In genomic region chr1:56798053-56798471, GRCh38 we compare ENCODE assay signal across 15 cellular contexts. TPM values are rescaled to one million over a fixed set of nuclear protein-coding genes. Genes with fewer than 3 reads are reported as not detected.
DNase-seq lines count a peak whose midpoint lies in the region; ATAC-seq, FAIRE-seq and TF ChIP-seq lines count a peak whose summit lies in the region.
"Had no signal": no experiment of that assay in that cellular context is flagged by ENCODE, and none has a peak within 500 bp of the region (broad histone marks: within the 10 kb centered on the region; RNA-seq: fewer than 3 reads in every experiment).

No MANE protein-coding gene starts in this region.

- H3K36me3 ChIP-seq in H1 (ENCODE audit: control insufficient read depth in 2 of 4, insufficient read depth in 4 of 4, low read length in 3 of 4): no peaks in the 10 kb centered on the region

- WGBS in H1 (ENCODE audit: extremely low coverage in 1 of 2, insufficient coverage in 1 of 2, insufficient read length in 1 of 2, insufficient replicate concordance in 2 of 2, low coverage in 1 of 2, low lambda C conversion rate in 2 of 2, missing lambda C conversion rate in 1 of 2), 2 experiments: 61% methylated on average over 3 of the region's 3 CpGs; no CpG with 5 or more reads in 1 of the 2 experiments

- no peak overlapping the region for H2AFZ ChIP-seq in H1 (ENCODE audit: low read length)

- TF ChIP-seq POLR2A in H1 (IDR thresholded peaks at IDR 0.05; ENCODE audit: control extremely low read depth in 1 of 2, low read depth in 2 of 2, low read length in 2 of 2): no peak

- no peak for DNase-seq in Right ventricle myocardium inferior (ENCODE audit: missing footprints)
- DNase-seq in cardiac septum (ENCODE audit: low spot score): no peak
- no peak for DNase-seq in H1 (ENCODE audit: low read depth in 1 of 2, low spot score in 2 of 2)
- peak; percentile 66 for DNase-seq in kidney tubule cell (ENCODE audit: low spot score)
- DNase-seq in NCI-H446 (lab: John Stamatoyannopoulos, UW): no peak
- no peak for DNase-seq in GF-D8 (lab: John Stamatoyannopoulos, UW)
- DNase-seq: activated CD4-positive, alpha-beta T cell treated with anti-CD3 and anti-CD28 coated beads, Interleukin-2, amount 50 U/mL, for 48 hours; activated naive CD4-positive, alpha-beta T cell treated with Interleukin-2 at 50 U/mL for 16 hours; stimulated activated CD4-positive, alpha-beta T cell treated with anti-CD3 and anti-CD28 coated beads, Interleukin-2, amount 100 ng/mL, for 48 hours; stimulated activated naive CD8-positive, alpha-beta T cell treated with anti-CD3 and anti-CD28 coated beads, Interleukin-15, amount 100 ng/mL, for 72 hours had no signal

- H2BK15ac ChIP-seq in H1 (ENCODE audit: low read length): no peak overlapping the region

- no peak overlapping the region for H4K5ac ChIP-seq in H1 (ENCODE audit: insufficient read length, low read depth, low read length)

- H3K18ac ChIP-seq in H1 (ENCODE audit: extremely low read depth, low read length): no peak overlapping the region

- no peak overlapping the region for H2BK12ac ChIP-seq in H1 (ENCODE audit: low read depth, low read length)

- CTCF ChIA-PET in H1 (lab: Charles Lee; ENCODE audit: partially characterized antibody): interaction anchor here (0.7 to 3.0 kb wide), 6 partner anchors 10 to 39 kb away, joined by 3 to 11 read pairs (median 6); partner anchors contain the start of gene FYB2

- H4K8ac ChIP-seq in H1 (ENCODE audit: extremely low read depth, insufficient read depth, low read length): no peak overlapping the region

- H2BK20ac ChIP-seq in H1 (ENCODE audit: low read length): no peak overlapping the region

- TF ChIP-seq CTCF in H1 (IDR thresholded peaks at IDR 0.05; ENCODE audit: control extremely low read depth in 1 of 3, insufficient read depth in 1 of 3, low read depth in 1 of 3, low read length in 3 of 3): no peak

- H3K56ac ChIP-seq in H1 (replicated peaks; ENCODE audit: insufficient read length, low read depth, low read length): no peak overlapping the region

- H3K4ac ChIP-seq in H1 (replicated peaks; ENCODE audit: insufficient read length, low read depth, low read length): no peak overlapping the region

- no peak overlapping the region for H3K27ac ChIP-seq in H1 (ENCODE audit: low read depth, low read length)

- H3K9ac ChIP-seq in H1 (replicated peaks in 1 of 4; ENCODE audit: extremely low read depth in 1 of 4, low read depth in 3 of 4, low read length in 3 of 4): no peak overlapping the region

- ATAC-seq in Right ventricle myocardium inferior (peak; percentile 81), HG02588 (IDR thresholded peaks at IDR 0.05; ENCODE audit: unreplicated experiment) (no peak), GM21576 (IDR thresholded peaks at IDR 0.05; ENCODE audit: unreplicated experiment) (no peak)
- ATAC-seq: stimulated activated naive CD8-positive, alpha-beta T cell treated with anti-CD3 and anti-CD28 coated beads, Interleukin-15, amount 100 ng/mL, for 72 hours had no signal

- no peak overlapping the region for H2AK5ac ChIP-seq in H1 (ENCODE audit: low read depth, low read length)

- H3K9me3 ChIP-seq in H1 (ENCODE audit: insufficient read depth in 2 of 2, low read depth in 1 of 2, low read length in 1 of 2): no peaks in the 10 kb centered on the region

- no peak for FAIRE-seq in H1 (lab: Jason Lieb, UNC)
- FAIRE-seq: A204.1 had no signal

- no peak overlapping the region for H3K14ac ChIP-seq in H1 (ENCODE audit: insufficient read length)

- peaks cover 2 to 11% (median 5%) of the 10 kb centered on the region in 4 experiments; a peak in 4 of 7 replicates for H3K4me1 ChIP-seq in H1 (replicated peaks in 1 of 4; ENCODE audit: control insufficient read depth in 3 of 4, insufficient read depth in 4 of 4, low read length in 3 of 4)

- H3K79me1 ChIP-seq in H1 (ENCODE audit: low read depth, low read length): no peaks in the 10 kb centered on the region

- H4K91ac ChIP-seq in H1 (replicated peaks; ENCODE audit: insufficient read length, low read length): no peak overlapping the region

- no peaks in the 10 kb centered on the region for H4K20me1 ChIP-seq in H1 (replicated peaks in 1 of 2; ENCODE audit: control insufficient read depth in 1 of 2, insufficient read depth in 2 of 2, low read length in 2 of 2)

- no peak overlapping the region for H3K4me3 ChIP-seq in H1 (ENCODE audit: extremely low read depth in 1 of 4, insufficient read depth in 2 of 4, low read depth in 3 of 4, low read length in 4 of 4)

- H3K23ac ChIP-seq in H1 (ENCODE audit: insufficient read length): no peak overlapping the region

- TF ChIP-seq EP300 in H1 (IDR thresholded peaks at IDR 0.05; ENCODE audit: borderline replicate concordance in 1 of 2, low read depth in 2 of 2, low read length in 2 of 2): no peak

- H2BK5ac ChIP-seq in H1 (ENCODE audit: low read depth, low read length): no peak overlapping the region

- H3K27me3 ChIP-seq in H1 (replicated peaks in 1 of 4; ENCODE audit: control insufficient read depth in 3 of 4, extremely low read depth in 1 of 4, insufficient read depth in 3 of 4, low read length in 3 of 4): peaks cover 0 to 4% (median 0%) of the 10 kb centered on the region in 4 experiments; a peak in 2 of 7 replicates

- TF ChIP-seq RAD21 in H1 (IDR thresholded peaks at IDR 0.05 in 1 of 2, conservative IDR thresholded peaks at IDR 0.05 in 1 of 2; ENCODE audit: low read depth in 2 of 2, low read length in 2 of 2): no peak

- POLR2A ChIA-PET in H1 (lab: Charles Lee; ENCODE audit: partially characterized antibody): no interaction called here

- no peak overlapping the region for H2BK120ac ChIP-seq in H1 (replicated peaks; ENCODE audit: low read depth, low read length)

- intact Hi-C loops in Right ventricle myocardium inferior (cut with DNase I): no loop called here
- intact Hi-C loops in cardiac septum (cut with DNase I): loop anchor here (2.0 kb wide), 1 partner anchor 143 kb away; no protein-coding TSS in a partner anchor

- no peaks in the 10 kb centered on the region; the same call in 1 of the 2 replicates for H3K23me2 ChIP-seq in H1 (ENCODE audit: low read depth, low read length)

- H3K79me2 ChIP-seq in H1 (ENCODE audit: control insufficient read depth in 1 of 2, insufficient read depth in 2 of 2, low read length in 2 of 2): no peaks in the 10 kb centered on the region

- H3K4me2 ChIP-seq in H1 (ENCODE audit: insufficient read depth in 1 of 2, low read depth in 2 of 2, low read length in 2 of 2): 0 out of 4 replicates have a peak overlapping the region, but pooled peaks have one; percentile 6 to 11

TF ChIP-seq in H1, 55 proteins besides CTCF, POLR2A, EP300 and RAD21:
- TF ChIP-seq CTBP2 (IDR thresholded peaks at IDR 0.05; ENCODE audit: borderline replicate concordance, insufficient read depth, insufficient read length, low read length) (no peak), TEAD4 (IDR thresholded peaks at IDR 0.05; ENCODE audit: low read depth, low read length) (no peak), E2F6 (IDR thresholded peaks at IDR 0.05) (no peak), ATF2 (IDR thresholded peaks at IDR 0.05; ENCODE audit: low read length) (no peak), KDM4A (IDR thresholded peaks at IDR 0.05; ENCODE audit: low read depth, low read length, severe bottlenecking) (no peak), RBBP5 (IDR thresholded peaks at IDR 0.05; ENCODE audit: borderline replicate concordance, low read depth, low read length) (no peak), CHD1 (IDR thresholded peaks at IDR 0.05; ENCODE audit: low read depth, low read length) (no peak)

RNA-seq across cellular contexts. Expression of gene FYB2, which starts 21.1 kb away (rescaled TPM):
- total RNA-seq in Right ventricle myocardium inferior (14.0 TPM), cardiac septum (6.0 TPM)
- 0.11 and 0.21 TPM in 2 replicates for total RNA-seq in H1 (2021; fragmentation: NEBNext Ultra II Directional; extraction: Animal tissue kit (Norgen Biotek cat#: 25700))
- 0.08 and 0.17 TPM in 2 replicates for polyA plus RNA-seq in H1 (2011; rRNA removed)
- polyA plus RNA-seq in H1 (2011; cell fraction: cytosol; rRNA removed): 0.18 TPM
- 0.39 TPM for polyA plus RNA-seq in H1 (2011; cell fraction: nucleus; rRNA removed)
- 0.16 to 0.28 TPM (median 0.18 TPM) in 4 replicates for polyA plus RNA-seq in H1 (2012, experiment 1 of 2)
- polyA plus RNA-seq in H1 (2012, experiment 2 of 2): not detected
- 0.08 TPM for polyA plus RNA-seq in H1 (2013, experiment 1 of 2)
- polyA plus RNA-seq in H1 (2013, experiment 2 of 2): 0.06 TPM
- 0.29 and 0.41 TPM in 2 replicates for polyA minus RNA-seq in H1 (2011; rRNA and poly(A)+ RNA removed)
- not detected for polyA minus RNA-seq in H1 (2011; cell fraction: cytosol; rRNA and poly(A)+ RNA removed)
- 1.3 TPM for polyA minus RNA-seq in H1 (2011; cell fraction: nucleus; rRNA and poly(A)+ RNA removed)
- total RNA-seq: dermis microvascular lymphatic vessel endothelial cell; natural killer cell treated with Interleukin-12 subunit alpha and Interleukin-12 subunit beta and Interleukin-15 and Interleukin-18, amount 100 ng/mL, for 72 hours had no signal

RNA-seq across cellular contexts. Expression of gene C8A, which starts 56.5 kb away (rescaled TPM):
- total RNA-seq in Right ventricle myocardium inferior: not detected
- not detected for total RNA-seq in cardiac septum
- not detected in 2 replicates for total RNA-seq in H1 (2021; fragmentation: NEBNext Ultra II Directional; extraction: Animal tissue kit (Norgen Biotek cat#: 25700))
- polyA plus RNA-seq in H1 (2011; rRNA removed): not detected in 2 replicates
- not detected for polyA plus RNA-seq in H1 (2011; cell fraction: cytosol; rRNA removed)
- not detected for polyA plus RNA-seq in H1 (2011; cell fraction: nucleus; rRNA removed)
- polyA plus RNA-seq in H1 (2012, experiment 1 of 2): not detected in 4 replicates
- polyA plus RNA-seq in H1 (2012, experiment 2 of 2): not detected
- polyA plus RNA-seq in H1 (2013, experiment 1 of 2): not detected
- not detected for polyA plus RNA-seq in H1 (2013, experiment 2 of 2)
- polyA minus RNA-seq in H1 (2011; rRNA and poly(A)+ RNA removed): not detected in 2 replicates
- polyA minus RNA-seq in H1 (2011; cell fraction: cytosol; rRNA and poly(A)+ RNA removed): not detected
- not detected for polyA minus RNA-seq in H1 (2011; cell fraction: nucleus; rRNA and poly(A)+ RNA removed)
- total RNA-seq: dermis microvascular lymphatic vessel endothelial cell; natural killer cell treated with Interleukin-12 subunit alpha and Interleukin-12 subunit beta and Interleukin-15 and Interleukin-18, amount 100 ng/mL, for 72 hours had no signal
